Comparison of ENCODE assay signal across 22 cellular contexts in the genomic region with DNA sequence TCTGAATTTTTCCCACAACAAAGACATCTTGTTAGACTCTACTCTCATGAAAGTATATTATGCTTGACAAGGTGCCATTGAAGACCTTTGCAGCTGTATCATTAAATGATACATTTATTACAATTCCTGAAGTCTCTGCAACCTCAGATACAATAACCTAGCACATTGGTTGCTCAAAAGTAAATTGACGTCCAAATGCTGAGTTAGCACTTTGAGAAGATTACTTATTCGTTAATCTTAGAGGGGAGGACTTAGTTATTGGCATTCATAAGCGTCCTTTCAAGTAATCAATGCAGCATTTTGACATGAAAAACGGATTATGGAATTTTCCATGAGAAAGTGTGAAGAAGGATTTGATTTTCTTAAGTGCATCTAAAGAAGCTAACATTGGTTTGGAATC.
DNase-seq lines count a peak whose midpoint lies in the region; ATAC-seq, FAIRE-seq and TF ChIP-seq lines count a peak whose summit lies in the region.
"Had no signal": no experiment of that assay in that cellular context is flagged by ENCODE, and none has a peak within 500 bp of the region (broad histone marks: within the 10 kb centered on the region; RNA-seq: fewer than 3 reads in every experiment).

No MANE protein-coding gene starts in this region.

- CTCF ChIA-PET in A549 (lab: Yijun Ruan, JAX): no interaction called here

- H3K27ac Mint-ChIP-seq in GM23338 (no peak overlapping the region), astrocyte (ENCODE audit: unreplicated experiment) (no peak overlapping the region), chondrocyte (ENCODE audit: unreplicated experiment) (no peak overlapping the region)
- H3K27ac Mint-ChIP-seq: CD14-positive monocyte; CD4-positive, alpha-beta memory T cell; CD4-positive, CD25-positive, alpha-beta regulatory T cell; CD8-positive, alpha-beta memory T cell had no signal

- H3K36me3 ChIP-seq in GM23338 (ENCODE audit: insufficient read depth) (no peaks in the 10 kb centered on the region), astrocyte (ENCODE audit: insufficient read depth, low read length) (no peaks in the 10 kb centered on the region)
- H3K36me3 ChIP-seq: BE2C, BLaER1 had no signal

- H3K27me3 Mint-ChIP-seq in GM23338 (ENCODE audit: insufficient read depth, low read depth, poor library complexity) (peaks cover 2% of the 10 kb centered on the region), astrocyte (ENCODE audit: low read depth, unreplicated experiment) (no peaks in the 10 kb centered on the region), chondrocyte (ENCODE audit: low read depth) (no peaks in the 10 kb centered on the region)
- H3K27me3 Mint-ChIP-seq: CD4-positive, alpha-beta memory T cell; CD4-positive, CD25-positive, alpha-beta regulatory T cell had no signal

- H3K4me1 Mint-ChIP-seq in GM23338: peaks cover 9% of the 10 kb centered on the region; the same call in 2 of the 3 replicates
- H3K4me1 Mint-ChIP-seq in astrocyte (ENCODE audit: low read depth, unreplicated experiment): peaks cover 4% of the 10 kb centered on the region
- H3K4me1 Mint-ChIP-seq in chondrocyte (ENCODE audit: low read depth): peaks cover 25% of the 10 kb centered on the region
- H3K4me1 Mint-ChIP-seq: CD14-positive monocyte; CD4-positive, alpha-beta memory T cell; CD4-positive, CD25-positive, alpha-beta regulatory T cell; CD8-positive, alpha-beta memory T cell had no signal

- TF ChIP-seq POLR2A in A549 (IDR thresholded peaks at IDR 0.05; ENCODE audit: low read length): no peak

- no peaks in the 10 kb centered on the region for H3K4me1 ChIP-seq in A549
- peaks cover 6% of the 10 kb centered on the region; the same call in 1 of the 2 replicates for H3K4me1 ChIP-seq in GM23338 (ENCODE audit: insufficient read depth)
- no peaks in the 10 kb centered on the region for H3K4me1 ChIP-seq in astrocyte (ENCODE audit: insufficient read depth, low read length)
- H3K4me1 ChIP-seq: BE2C, BLaER1 had no signal

- H3K9me3 Mint-ChIP-seq in GM23338 (0 out of 3 replicates have a peak, but pooled peaks cover 5% of the 10 kb centered on the region), astrocyte (ENCODE audit: unreplicated experiment) (no peaks in the 10 kb centered on the region), chondrocyte (ENCODE audit: low read depth) (no peaks in the 10 kb centered on the region)

- whole genome bisulfite sequencing in A549 (ENCODE audit: missing lambda C conversion rate): 0% methylated on average over 4 of the region's 4 CpGs

- DNase-seq in A549 (ENCODE audit: low read depth in 1 of 2, low spot score in 1 of 2) (no peak), GM23338 (ENCODE audit: low spot score) (no peak), astrocyte (ENCODE audit: low read depth) (no peak), smooth muscle cell of the brain vasculature (ENCODE audit: low read depth, low spot score) (peak; percentile 10), chondrocyte (ENCODE audit: low spot score) (no peak), KBM-7 (no peak), NCI-H510A (lab: John Stamatoyannopoulos, UW) (no peak)
- DNase-seq: ACHN; BE2C; C1 segment of cervical spinal cord; CD4-positive, alpha-beta memory T cell; CD4-positive, CD25-positive, alpha-beta regulatory T cell; CD8-positive, alpha-beta memory T cell; COR-L47; DMS79 treated with DMSO at 0.1 percent for 48 hours; GF-D8 had no signal

- H4K20me1 ChIP-seq in GM23338 (replicated peaks; ENCODE audit: insufficient read depth) (no peaks in the 10 kb centered on the region), astrocyte (ENCODE audit: insufficient read depth, low read length) (no peaks in the 10 kb centered on the region)
- H4K20me1 ChIP-seq: BLaER1 had no signal

- H3K9me3 ChIP-seq in A549: no peaks in the 10 kb centered on the region
- H3K9me3 ChIP-seq in astrocyte (ENCODE audit: insufficient read depth, low read depth, low read length): no peaks in the 10 kb centered on the region
- H3K9me3 ChIP-seq: BE2C had no signal

- H3K27me3 ChIP-seq in GM23338 (ENCODE audit: insufficient read depth) (no peaks in the 10 kb centered on the region), astrocyte (ENCODE audit: insufficient read depth, low read length) (no peaks in the 10 kb centered on the region)
- H3K27me3 ChIP-seq: BE2C, BLaER1 had no signal

- in situ Hi-C loops in KBM-7 (cut with MboI; ENCODE audit: low pct_unique_long_range_greater_than_20kb, low sequenced_read_pairs): no loop called here

- H2AFZ ChIP-seq in GM23338: no peak overlapping the region
- no peak overlapping the region for H2AFZ ChIP-seq in astrocyte (ENCODE audit: low read depth, low read length)

- no peaks in the 10 kb centered on the region for H3F3A ChIP-seq in GM23338 (replicated peaks; ENCODE audit: low read depth)

- POLR2A ChIA-PET in A549 (lab: Yijun Ruan, JAX): no interaction called here

- H3K4me2 ChIP-seq in A549: no peak overlapping the region
- H3K4me2 ChIP-seq in GM23338: peak overlapping the region; percentile 45; the same call in 1 of the 2 replicates
- H3K4me2 ChIP-seq in astrocyte (ENCODE audit: low read length): no peak overlapping the region
- H3K4me2 ChIP-seq: BLaER1 had no signal

- ATAC-seq in A549 (no peak), GM23338 (no peak)

- no peaks in the 10 kb centered on the region for H3K79me2 ChIP-seq in GM23338 (replicated peaks; ENCODE audit: insufficient read depth)
- no peaks in the 10 kb centered on the region for H3K79me2 ChIP-seq in astrocyte (ENCODE audit: insufficient read depth, low read length)

- FAIRE-seq in A549 (lab: Jason Lieb, UNC) (peak; percentile 43), astrocyte (lab: Jason Lieb, UNC) (peak; percentile 91)
- FAIRE-seq: G401.6, GM12891, GM19239 had no signal

- no peak for TF ChIP-seq CTCF in A549 (IDR thresholded peaks at IDR 0.05)
- TF ChIP-seq CTCF in GM23338 (conservative IDR thresholded peaks at IDR 0.05; ENCODE audit: low read depth in 2 of 2): no peak
- TF ChIP-seq CTCF in astrocyte (IDR thresholded peaks at IDR 0.05; ENCODE audit: insufficient read depth, low read depth, low read length): no peak
- no peak for TF ChIP-seq CTCF in chondrocyte (IDR thresholded peaks at IDR 0.05)

- no peak for TF ChIP-seq EP300 in A549 (IDR thresholded peaks at IDR 0.05)

- H3K4me3 Mint-ChIP-seq in GM23338 (no peak overlapping the region), astrocyte (ENCODE audit: unreplicated experiment) (no peak overlapping the region), chondrocyte (ENCODE audit: unreplicated experiment) (no peak overlapping the region)
- H3K4me3 Mint-ChIP-seq: CD14-positive monocyte; CD4-positive, alpha-beta memory T cell; CD4-positive, CD25-positive, alpha-beta regulatory T cell; CD8-positive, alpha-beta memory T cell had no signal

- H3K4me3 ChIP-seq in A549 (no peak overlapping the region), GM23338 (no peak overlapping the region), astrocyte (ENCODE audit: insufficient read depth, low read depth, low read length) (no peak overlapping the region)
- H3K4me3 ChIP-seq: BLaER1 had no signal

- H3K9ac ChIP-seq in astrocyte (ENCODE audit: low read length): no peak overlapping the region
- H3K9ac ChIP-seq: BLaER1 had no signal

- H3K27ac ChIP-seq in A549: no peak overlapping the region
- H3K27ac ChIP-seq in GM23338 (ENCODE audit: low read depth): no peak overlapping the region
- no peak overlapping the region for H3K27ac ChIP-seq in astrocyte (ENCODE audit: low read depth, low read length)
- H3K27ac ChIP-seq: 22Rv1, BLaER1 had no signal

- H3K36me3 Mint-ChIP-seq in GM23338 (ENCODE audit: low read depth) (no peaks in the 10 kb centered on the region), astrocyte (ENCODE audit: low read depth, unreplicated experiment) (no peaks in the 10 kb centered on the region), chondrocyte (ENCODE audit: low read depth) (no peaks in the 10 kb centered on the region)
- H3K36me3 Mint-ChIP-seq: CD14-positive monocyte; CD4-positive, alpha-beta memory T cell; CD4-positive, CD25-positive, alpha-beta regulatory T cell had no signal

- no peaks in the 10 kb centered on the region for H3K9me2 ChIP-seq in GM23338 (ENCODE audit: insufficient read depth)

- no peak for TF ChIP-seq RAD21 in A549 (conservative IDR thresholded peaks at IDR 0.05 in 1 of 2, IDR thresholded peaks at IDR 0.05 in 1 of 2)

TF ChIP-seq in A549, 52 proteins besides CTCF, POLR2A, EP300 and RAD21:
- TF ChIP-seq JUN (IDR thresholded peaks at IDR 0.05): no peak
- peak; percentile 81 for TF ChIP-seq MAFK (IDR thresholded peaks at IDR 0.05; ENCODE audit: partially characterized antibody)
- TF ChIP-seq, protein P1, sequence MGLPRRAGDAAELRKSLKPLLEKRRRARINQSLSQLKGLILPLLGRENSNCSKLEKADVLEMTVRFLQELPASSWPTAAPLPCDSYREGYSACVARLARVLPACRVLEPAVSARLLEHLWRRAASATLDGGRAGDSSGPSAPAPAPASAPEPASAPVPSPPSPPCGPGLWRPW (IDR thresholded peaks at IDR 0.05): no peak
- TF ChIP-seq ZFP36 (IDR thresholded peaks at IDR 0.05; ENCODE audit: borderline replicate concordance, partially characterized antibody): no peak
- TF ChIP-seq ESRRA (IDR thresholded peaks at IDR 0.05; ENCODE audit: borderline replicate concordance, low read length): no peak
- TF ChIP-seq E2F6 (IDR thresholded peaks at IDR 0.05; ENCODE audit: borderline replicate concordance, low read depth): no peak

TF ChIP-seq in GM23338, 12 proteins besides CTCF, POLR2A, EP300 and RAD21 (continues in another document):
- TF ChIP-seq JUNB (IDR thresholded peaks at IDR 0.05; ENCODE audit: unreplicated experiment) (no peak), STAT1 (IDR thresholded peaks at IDR 0.05; ENCODE audit: unreplicated experiment) (no peak), ZNF114 (CRISPR knock-in tag; IDR thresholded peaks at IDR 0.05) (no peak), CREB1 (CRISPR knock-in tag; IDR thresholded peaks at IDR 0.05; ENCODE audit: low read depth) (no peak)
